ENCODE assay signal across 1 cellular context in the genomic region with DNA sequence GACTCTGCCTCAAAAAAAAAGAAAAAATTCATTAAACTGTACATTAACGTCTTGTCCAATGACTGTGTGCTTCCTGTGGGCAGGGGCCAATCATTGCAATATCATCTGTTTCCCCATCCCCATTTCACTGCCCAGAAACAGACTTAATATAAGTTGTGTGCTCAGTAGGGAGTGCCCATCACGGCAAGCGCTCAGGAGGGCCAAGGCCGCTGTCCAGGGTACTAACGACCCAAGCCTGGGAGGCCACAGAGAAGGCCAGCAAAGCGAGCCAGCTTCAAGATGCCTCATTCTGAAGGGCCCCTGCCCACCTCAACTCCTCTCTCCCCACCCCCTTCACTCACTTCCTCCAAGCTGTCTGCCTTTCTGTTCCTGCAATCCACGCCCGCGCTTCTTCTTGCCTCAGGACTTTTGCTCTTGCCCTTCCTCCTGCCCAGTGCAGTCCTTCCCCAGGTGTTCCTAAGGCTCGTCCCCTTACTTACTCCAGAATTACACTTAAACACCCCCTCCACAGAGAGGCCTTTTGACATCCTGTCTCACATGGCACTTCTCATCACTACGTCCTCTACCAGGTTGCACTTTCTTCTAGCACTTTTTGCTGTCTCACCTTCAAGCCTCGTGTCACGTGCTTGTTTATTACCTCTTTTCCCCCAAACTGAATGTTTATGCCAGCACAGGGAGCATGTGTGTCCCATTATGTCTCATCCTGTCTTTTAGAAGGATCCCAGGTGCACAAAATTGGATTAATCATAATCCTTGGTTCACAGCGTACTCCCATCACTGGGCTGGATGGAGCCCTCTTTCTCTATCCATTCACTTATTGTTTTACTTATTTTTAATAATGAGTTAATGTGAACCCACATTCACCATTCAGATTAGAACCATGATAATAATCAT.
TF ChIP-seq lines count a peak whose summit lies in the region.

No MANE protein-coding gene starts in this region.

TF ChIP-seq in HepG2, 621 proteins besides CTCF, POLR2A, EP300 and RAD21 (continued from another document and continues in another):
- TF ChIP-seq RARA (CRISPR knock-in tag; IDR thresholded peaks at IDR 0.05) (peak; percentile 29; the same call in 1 of the 2 replicates), SRY (CRISPR knock-in tag; IDR thresholded peaks at IDR 0.05) (0 out of 2 replicates have a peak, but pooled peaks have one; percentile 51), ZNF232 (CRISPR knock-in tag; IDR thresholded peaks at IDR 0.05; ENCODE audit: borderline replicate concordance) (0 out of 2 replicates have a peak, but pooled peaks have one; percentile 30), MTF2 (CRISPR knock-in tag; IDR thresholded peaks at IDR 0.05; ENCODE audit: borderline replicate concordance) (0 out of 2 replicates have a peak, but pooled peaks have one; percentile 27), EZH2 (conservative IDR thresholded peaks at IDR 0.05; ENCODE audit: low read depth, low read length) (no peak), ETV6 (CRISPR knock-in tag; conservative IDR thresholded peaks at IDR 0.05) (0 out of 2 replicates have a peak, but pooled peaks have one; percentile 46), BORCS8-MEF2B (CRISPR knock-in tag; IDR thresholded peaks at IDR 0.05) (0 out of 2 replicates have a peak, but pooled peaks have one; percentile 34), SP4 (CRISPR knock-in tag; IDR thresholded peaks at IDR 0.05) (0 out of 2 replicates have a peak, but pooled peaks have one; percentile 35), HOXA3 (CRISPR knock-in tag; IDR thresholded peaks at IDR 0.05) (0 out of 2 replicates have a peak, but pooled peaks have one; percentile 16), TGIF2 (CRISPR knock-in tag; IDR thresholded peaks at IDR 0.05) (peak; percentile 69; the same call in 1 of the 2 replicates), ZNF331 (CRISPR knock-in tag; IDR thresholded peaks at IDR 0.05) (0 out of 2 replicates have a peak, but pooled peaks have one; percentile 25), SALL1 (CRISPR knock-in tag; IDR thresholded peaks at IDR 0.05) (peak; percentile 71), NFKB2 (CRISPR knock-in tag; IDR thresholded peaks at IDR 0.05; ENCODE audit: borderline replicate concordance) (peak; percentile 44; the same call in 1 of the 2 replicates), TSC22D2 (CRISPR knock-in tag; IDR thresholded peaks at IDR 0.05; ENCODE audit: borderline replicate concordance) (0 out of 2 replicates have a peak, but pooled peaks have one; percentile 33), ZNF567 (CRISPR knock-in tag; IDR thresholded peaks at IDR 0.05; ENCODE audit: borderline replicate concordance) (no peak), MATR3 (CRISPR knock-in tag; IDR thresholded peaks at IDR 0.05) (no peak), MIER2 (CRISPR knock-in tag; IDR thresholded peaks at IDR 0.05) (peak; percentile 97), ELF3 (CRISPR knock-in tag; IDR thresholded peaks at IDR 0.05) (0 out of 2 replicates have a peak, but pooled peaks have one; percentile 44), GPN1 (CRISPR knock-in tag; IDR thresholded peaks at IDR 0.05; ENCODE audit: borderline replicate concordance) (0 out of 2 replicates have a peak, but pooled peaks have one; percentile 35), ZNF180 (CRISPR knock-in tag; IDR thresholded peaks at IDR 0.05; ENCODE audit: borderline replicate concordance, low read depth) (no peak)
- TF ChIP-seq, protein P1, sequence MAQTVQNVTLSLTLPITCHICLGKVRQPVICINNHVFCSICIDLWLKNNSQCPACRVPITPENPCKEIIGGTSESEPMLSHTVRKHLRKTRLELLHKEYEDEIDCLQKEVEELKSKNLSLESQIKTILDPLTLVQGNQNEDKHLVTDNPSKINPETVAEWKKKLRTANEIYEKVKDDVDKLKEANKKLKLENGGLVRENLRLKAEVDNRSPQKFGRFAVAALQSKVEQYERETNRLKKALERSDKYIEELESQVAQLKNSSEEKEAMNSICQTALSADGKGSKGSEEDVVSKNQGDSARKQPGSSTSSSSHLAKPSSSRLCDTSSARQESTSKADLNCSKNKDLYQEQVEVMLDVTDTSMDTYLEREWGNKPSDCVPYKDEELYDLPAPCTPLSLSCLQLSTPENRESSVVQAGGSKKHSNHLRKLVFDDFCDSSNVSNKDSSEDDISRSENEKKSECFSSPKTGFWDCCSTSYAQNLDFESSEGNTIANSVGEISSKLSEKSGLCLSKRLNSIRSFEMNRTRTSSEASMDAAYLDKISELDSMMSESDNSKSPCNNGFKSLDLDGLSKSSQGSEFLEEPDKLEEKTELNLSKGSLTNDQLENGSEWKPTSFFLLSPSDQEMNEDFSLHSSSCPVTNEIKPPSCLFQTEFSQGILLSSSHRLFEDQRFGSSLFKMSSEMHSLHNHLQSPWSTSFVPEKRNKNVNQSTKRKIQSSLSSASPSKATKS (CRISPR knock-in tag; IDR thresholded peaks at IDR 0.05) = no peak
- TF ChIP-seq, protein P2, sequence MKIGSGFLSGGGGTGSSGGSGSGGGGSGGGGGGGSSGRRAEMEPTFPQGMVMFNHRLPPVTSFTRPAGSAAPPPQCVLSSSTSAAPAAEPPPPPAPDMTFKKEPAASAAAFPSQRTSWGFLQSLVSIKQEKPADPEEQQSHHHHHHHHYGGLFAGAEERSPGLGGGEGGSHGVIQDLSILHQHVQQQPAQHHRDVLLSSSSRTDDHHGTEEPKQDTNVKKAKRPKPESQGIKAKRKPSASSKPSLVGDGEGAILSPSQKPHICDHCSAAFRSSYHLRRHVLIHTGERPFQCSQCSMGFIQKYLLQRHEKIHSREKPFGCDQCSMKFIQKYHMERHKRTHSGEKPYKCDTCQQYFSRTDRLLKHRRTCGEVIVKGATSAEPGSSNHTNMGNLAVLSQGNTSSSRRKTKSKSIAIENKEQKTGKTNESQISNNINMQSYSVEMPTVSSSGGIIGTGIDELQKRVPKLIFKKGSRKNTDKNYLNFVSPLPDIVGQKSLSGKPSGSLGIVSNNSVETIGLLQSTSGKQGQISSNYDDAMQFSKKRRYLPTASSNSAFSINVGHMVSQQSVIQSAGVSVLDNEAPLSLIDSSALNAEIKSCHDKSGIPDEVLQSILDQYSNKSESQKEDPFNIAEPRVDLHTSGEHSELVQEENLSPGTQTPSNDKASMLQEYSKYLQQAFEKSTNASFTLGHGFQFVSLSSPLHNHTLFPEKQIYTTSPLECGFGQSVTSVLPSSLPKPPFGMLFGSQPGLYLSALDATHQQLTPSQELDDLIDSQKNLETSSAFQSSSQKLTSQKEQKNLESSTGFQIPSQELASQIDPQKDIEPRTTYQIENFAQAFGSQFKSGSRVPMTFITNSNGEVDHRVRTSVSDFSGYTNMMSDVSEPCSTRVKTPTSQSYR (CRISPR knock-in tag; IDR thresholded peaks at IDR 0.05; ENCODE audit: borderline replicate concordance) = 0 out of 2 replicates have a peak, but pooled peaks have one; percentile 39
- TF ChIP-seq, protein P3, sequence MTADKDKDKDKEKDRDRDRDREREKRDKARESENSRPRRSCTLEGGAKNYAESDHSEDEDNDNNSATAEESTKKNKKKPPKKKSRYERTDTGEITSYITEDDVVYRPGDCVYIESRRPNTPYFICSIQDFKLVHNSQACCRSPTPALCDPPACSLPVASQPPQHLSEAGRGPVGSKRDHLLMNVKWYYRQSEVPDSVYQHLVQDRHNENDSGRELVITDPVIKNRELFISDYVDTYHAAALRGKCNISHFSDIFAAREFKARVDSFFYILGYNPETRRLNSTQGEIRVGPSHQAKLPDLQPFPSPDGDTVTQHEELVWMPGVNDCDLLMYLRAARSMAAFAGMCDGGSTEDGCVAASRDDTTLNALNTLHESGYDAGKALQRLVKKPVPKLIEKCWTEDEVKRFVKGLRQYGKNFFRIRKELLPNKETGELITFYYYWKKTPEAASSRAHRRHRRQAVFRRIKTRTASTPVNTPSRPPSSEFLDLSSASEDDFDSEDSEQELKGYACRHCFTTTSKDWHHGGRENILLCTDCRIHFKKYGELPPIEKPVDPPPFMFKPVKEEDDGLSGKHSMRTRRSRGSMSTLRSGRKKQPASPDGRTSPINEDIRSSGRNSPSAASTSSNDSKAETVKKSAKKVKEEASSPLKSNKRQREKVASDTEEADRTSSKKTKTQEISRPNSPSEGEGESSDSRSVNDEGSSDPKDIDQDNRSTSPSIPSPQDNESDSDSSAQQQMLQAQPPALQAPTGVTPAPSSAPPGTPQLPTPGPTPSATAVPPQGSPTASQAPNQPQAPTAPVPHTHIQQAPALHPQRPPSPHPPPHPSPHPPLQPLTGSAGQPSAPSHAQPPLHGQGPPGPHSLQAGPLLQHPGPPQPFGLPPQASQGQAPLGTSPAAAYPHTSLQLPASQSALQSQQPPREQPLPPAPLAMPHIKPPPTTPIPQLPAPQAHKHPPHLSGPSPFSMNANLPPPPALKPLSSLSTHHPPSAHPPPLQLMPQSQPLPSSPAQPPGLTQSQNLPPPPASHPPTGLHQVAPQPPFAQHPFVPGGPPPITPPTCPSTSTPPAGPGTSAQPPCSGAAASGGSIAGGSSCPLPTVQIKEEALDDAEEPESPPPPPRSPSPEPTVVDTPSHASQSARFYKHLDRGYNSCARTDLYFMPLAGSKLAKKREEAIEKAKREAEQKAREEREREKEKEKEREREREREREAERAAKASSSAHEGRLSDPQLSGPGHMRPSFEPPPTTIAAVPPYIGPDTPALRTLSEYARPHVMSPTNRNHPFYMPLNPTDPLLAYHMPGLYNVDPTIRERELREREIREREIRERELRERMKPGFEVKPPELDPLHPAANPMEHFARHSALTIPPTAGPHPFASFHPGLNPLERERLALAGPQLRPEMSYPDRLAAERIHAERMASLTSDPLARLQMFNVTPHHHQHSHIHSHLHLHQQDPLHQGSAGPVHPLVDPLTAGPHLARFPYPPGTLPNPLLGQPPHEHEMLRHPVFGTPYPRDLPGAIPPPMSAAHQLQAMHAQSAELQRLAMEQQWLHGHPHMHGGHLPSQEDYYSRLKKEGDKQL (CRISPR knock-in tag; IDR thresholded peaks at IDR 0.05; ENCODE audit: low read depth) = no peak
- TF ChIP-seq, protein P4, sequence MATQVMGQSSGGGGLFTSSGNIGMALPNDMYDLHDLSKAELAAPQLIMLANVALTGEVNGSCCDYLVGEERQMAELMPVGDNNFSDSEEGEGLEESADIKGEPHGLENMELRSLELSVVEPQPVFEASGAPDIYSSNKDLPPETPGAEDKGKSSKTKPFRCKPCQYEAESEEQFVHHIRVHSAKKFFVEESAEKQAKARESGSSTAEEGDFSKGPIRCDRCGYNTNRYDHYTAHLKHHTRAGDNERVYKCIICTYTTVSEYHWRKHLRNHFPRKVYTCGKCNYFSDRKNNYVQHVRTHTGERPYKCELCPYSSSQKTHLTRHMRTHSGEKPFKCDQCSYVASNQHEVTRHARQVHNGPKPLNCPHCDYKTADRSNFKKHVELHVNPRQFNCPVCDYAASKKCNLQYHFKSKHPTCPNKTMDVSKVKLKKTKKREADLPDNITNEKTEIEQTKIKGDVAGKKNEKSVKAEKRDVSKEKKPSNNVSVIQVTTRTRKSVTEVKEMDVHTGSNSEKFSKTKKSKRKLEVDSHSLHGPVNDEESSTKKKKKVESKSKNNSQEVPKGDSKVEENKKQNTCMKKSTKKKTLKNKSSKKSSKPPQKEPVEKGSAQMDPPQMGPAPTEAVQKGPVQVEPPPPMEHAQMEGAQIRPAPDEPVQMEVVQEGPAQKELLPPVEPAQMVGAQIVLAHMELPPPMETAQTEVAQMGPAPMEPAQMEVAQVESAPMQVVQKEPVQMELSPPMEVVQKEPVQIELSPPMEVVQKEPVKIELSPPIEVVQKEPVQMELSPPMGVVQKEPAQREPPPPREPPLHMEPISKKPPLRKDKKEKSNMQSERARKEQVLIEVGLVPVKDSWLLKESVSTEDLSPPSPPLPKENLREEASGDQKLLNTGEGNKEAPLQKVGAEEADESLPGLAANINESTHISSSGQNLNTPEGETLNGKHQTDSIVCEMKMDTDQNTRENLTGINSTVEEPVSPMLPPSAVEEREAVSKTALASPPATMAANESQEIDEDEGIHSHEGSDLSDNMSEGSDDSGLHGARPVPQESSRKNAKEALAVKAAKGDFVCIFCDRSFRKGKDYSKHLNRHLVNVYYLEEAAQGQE (IDR thresholded peaks at IDR 0.05; ENCODE audit: borderline replicate concordance in 1 of 2, low read depth in 1 of 2, low read length in 2 of 2) = peak; percentile 94 to 97
- TF ChIP-seq, protein P5, sequence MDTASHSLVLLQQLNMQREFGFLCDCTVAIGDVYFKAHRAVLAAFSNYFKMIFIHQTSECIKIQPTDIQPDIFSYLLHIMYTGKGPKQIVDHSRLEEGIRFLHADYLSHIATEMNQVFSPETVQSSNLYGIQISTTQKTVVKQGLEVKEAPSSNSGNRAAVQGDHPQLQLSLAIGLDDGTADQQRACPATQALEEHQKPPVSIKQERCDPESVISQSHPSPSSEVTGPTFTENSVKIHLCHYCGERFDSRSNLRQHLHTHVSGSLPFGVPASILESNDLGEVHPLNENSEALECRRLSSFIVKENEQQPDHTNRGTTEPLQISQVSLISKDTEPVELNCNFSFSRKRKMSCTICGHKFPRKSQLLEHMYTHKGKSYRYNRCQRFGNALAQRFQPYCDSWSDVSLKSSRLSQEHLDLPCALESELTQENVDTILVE (CRISPR knock-in tag; IDR thresholded peaks at IDR 0.05) = no peak
- TF ChIP-seq, protein P6, sequence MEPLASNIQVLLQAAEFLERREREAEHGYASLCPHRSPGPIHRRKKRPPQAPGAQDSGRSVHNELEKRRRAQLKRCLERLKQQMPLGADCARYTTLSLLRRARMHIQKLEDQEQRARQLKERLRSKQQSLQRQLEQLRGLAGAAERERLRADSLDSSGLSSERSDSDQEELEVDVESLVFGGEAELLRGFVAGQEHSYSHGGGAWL (CRISPR knock-in tag; IDR thresholded peaks at IDR 0.05) = peak; percentile 29; the same call in 1 of the 2 replicates
- TF ChIP-seq, protein P7, sequence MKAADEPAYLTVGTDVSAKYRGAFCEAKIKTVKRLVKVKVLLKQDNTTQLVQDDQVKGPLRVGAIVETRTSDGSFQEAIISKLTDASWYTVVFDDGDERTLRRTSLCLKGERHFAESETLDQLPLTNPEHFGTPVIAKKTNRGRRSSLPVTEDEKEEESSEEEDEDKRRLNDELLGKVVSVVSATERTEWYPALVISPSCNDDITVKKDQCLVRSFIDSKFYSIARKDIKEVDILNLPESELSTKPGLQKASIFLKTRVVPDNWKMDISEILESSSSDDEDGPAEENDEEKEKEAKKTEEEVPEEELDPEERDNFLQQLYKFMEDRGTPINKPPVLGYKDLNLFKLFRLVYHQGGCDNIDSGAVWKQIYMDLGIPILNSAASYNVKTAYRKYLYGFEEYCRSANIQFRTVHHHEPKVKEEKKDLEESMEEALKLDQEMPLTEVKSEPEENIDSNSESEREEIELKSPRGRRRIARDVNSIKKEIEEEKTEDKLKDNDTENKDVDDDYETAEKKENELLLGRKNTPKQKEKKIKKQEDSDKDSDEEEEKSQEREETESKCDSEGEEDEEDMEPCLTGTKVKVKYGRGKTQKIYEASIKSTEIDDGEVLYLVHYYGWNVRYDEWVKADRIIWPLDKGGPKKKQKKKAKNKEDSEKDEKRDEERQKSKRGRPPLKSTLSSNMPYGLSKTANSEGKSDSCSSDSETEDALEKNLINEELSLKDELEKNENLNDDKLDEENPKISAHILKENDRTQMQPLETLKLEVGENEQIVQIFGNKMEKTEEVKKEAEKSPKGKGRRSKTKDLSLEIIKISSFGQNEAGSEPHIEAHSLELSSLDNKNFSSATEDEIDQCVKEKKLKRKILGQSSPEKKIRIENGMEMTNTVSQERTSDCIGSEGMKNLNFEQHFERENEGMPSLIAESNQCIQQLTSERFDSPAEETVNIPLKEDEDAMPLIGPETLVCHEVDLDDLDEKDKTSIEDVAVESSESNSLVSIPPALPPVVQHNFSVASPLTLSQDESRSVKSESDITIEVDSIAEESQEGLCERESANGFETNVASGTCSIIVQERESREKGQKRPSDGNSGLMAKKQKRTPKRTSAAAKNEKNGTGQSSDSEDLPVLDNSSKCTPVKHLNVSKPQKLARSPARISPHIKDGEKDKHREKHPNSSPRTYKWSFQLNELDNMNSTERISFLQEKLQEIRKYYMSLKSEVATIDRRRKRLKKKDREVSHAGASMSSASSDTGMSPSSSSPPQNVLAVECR (CRISPR knock-in tag; IDR thresholded peaks at IDR 0.05; ENCODE audit: borderline replicate concordance) = peak; percentile 23; the same call in 1 of the 2 replicates
